ENCODE assay signal across 10 cellular contexts in genomic region chr5:14212838-14213237, GRCh38.
DNase-seq lines count a peak whose midpoint lies in the region; ATAC-seq, FAIRE-seq and TF ChIP-seq lines count a peak whose summit lies in the region.
"Had no signal": no experiment of that assay in that cellular context is flagged by ENCODE, and none has a peak within 500 bp of the region (broad histone marks: within the 10 kb centered on the region; RNA-seq: fewer than 3 reads in every experiment).

No MANE protein-coding gene starts in this region.

- peak; percentile 37 for ATAC-seq in GM21529 (IDR thresholded peaks at IDR 0.05; ENCODE audit: unreplicated experiment)
- peak; percentile 33 for ATAC-seq in HG03521 (IDR thresholded peaks at IDR 0.05; ENCODE audit: unreplicated experiment)
- peak; percentile 54 to 63 (median 54) for ATAC-seq in right lobe of liver
- ATAC-seq in heart right ventricle = no peak
- ATAC-seq: left cardiac atrium had no signal

- peak; percentile 53 for TF ChIP-seq POLR2A in GM12892 (IDR thresholded peaks at IDR 0.05; ENCODE audit: low read depth, low read length)
- peak; percentile 42 for TF ChIP-seq POLR2A in right lobe of liver (IDR thresholded peaks at IDR 0.05)

- H3K9me3 ChIP-seq in right lobe of liver = no peaks in the 10 kb centered on the region
- no peaks in the 10 kb centered on the region for H3K9me3 ChIP-seq in heart right ventricle

- 11% methylated on average over 4 of the region's 4 CpGs for WGBS in right lobe of liver (ENCODE audit: insufficient coverage, low coverage, low lambda C conversion rate, missing lambda C conversion rate)
- WGBS in heart right ventricle, 2 donors = 60 to 67% methylated on average over 4 of the region's 4 CpGs

- intact Hi-C loops in right lobe of liver (cut with DNase I) = no loop called here
- intact Hi-C loops in heart right ventricle (cut with DNase I) = no loop called here

- H3K36me3 ChIP-seq in right lobe of liver = no peaks in the 10 kb centered on the region
- no peaks in the 10 kb centered on the region for H3K36me3 ChIP-seq in heart right ventricle

- H3K4me1 ChIP-seq in right lobe of liver (peaks cover 0 to 64% (median 7%) of the 10 kb centered on the region in 4 donors), heart right ventricle (peaks cover 3 to 76% (median 55%) of the 10 kb centered on the region in 9 donors)

- H3K27ac ChIP-seq in right lobe of liver = peak overlapping the region; percentile 33 to 80 (median 37)
- H3K27ac ChIP-seq in heart right ventricle = no peak overlapping the region

- H3K4me3 ChIP-seq in right lobe of liver (no peak overlapping the region), heart right ventricle (no peak overlapping the region)

- H3K27me3 ChIP-seq in right lobe of liver = no peaks in the 10 kb centered on the region
- no peaks in the 10 kb centered on the region for H3K27me3 ChIP-seq in heart right ventricle

- TF ChIP-seq CTCF in right lobe of liver (IDR thresholded peaks at IDR 0.05) (no peak), heart right ventricle (IDR thresholded peaks at IDR 0.05) (no peak)

- DNase-seq in GM12892 (ENCODE audit: insufficient read length) = no peak
- DNase-seq in right lobe of liver = no peak
- DNase-seq in NCI-H774 (lab: John Stamatoyannopoulos, UW) = no peak
- no peak for DNase-seq in heart right ventricle
- DNase-seq in medulla oblongata (ENCODE audit: extremely low spot score) = no peak
- no peak for DNase-seq in glomerular visceral epithelial cell (ENCODE audit: extremely low spot score)
- DNase-seq: left cardiac atrium had no signal

- peak; percentile 90 for FAIRE-seq in GM12892 (lab: Jason Lieb, UNC)
- FAIRE-seq: TTC549 had no signal

Comparison
In these comparisons a context has a peak if more than half of its experiments do, and no peak if none do; other contexts are left out.
1. ATAC-seq: peak in GM21529 (single experiment), HG03521 (single experiment) and right lobe of liver (4 of 4); none in heart right ventricle (0 of 8).
2. H3K27ac ChIP-seq: peak in right lobe of liver (3 of 3); none in heart right ventricle (0 of 10).